8 cellular contexts compared by ENCODE assay signal in genomic region chr4:184475096-184475461, GRCh38. TPM values are rescaled to one million over a fixed set of nuclear protein-coding genes. Genes with fewer than 3 reads are reported as not detected.
DNase-seq lines count a peak whose midpoint lies in the region; ATAC-seq, FAIRE-seq and TF ChIP-seq lines count a peak whose summit lies in the region.

No MANE protein-coding gene starts in this region.

- peak overlapping the region; percentile 99 for H3K4me3 ChIP-seq in PC-3 (ENCODE audit: low read length)
- H3K4me3 ChIP-seq in ovary, result peak overlapping the region; percentile 67

- H3K27ac ChIP-seq in PC-3 (ENCODE audit: low read length), result peak overlapping the region; percentile 51
- H3K27ac ChIP-seq in ovary, result peak overlapping the region; percentile 89 to 95

- H3K4me1 ChIP-seq in PC-3 (ENCODE audit: insufficient read depth, low read length), result peaks cover 16% of the 10 kb centered on the region; the same call in 1 of the 2 replicates
- peaks cover 1% of the 10 kb centered on the region for H3K4me1 ChIP-seq in ovary (ENCODE audit: insufficient read depth)

- no peaks in the 10 kb centered on the region for H4K20me1 ChIP-seq in PC-3 (ENCODE audit: low read length)

- CTCF ChIA-PET in PC-3 (lab: Charles Lee), result interaction anchor here (1.0 kb wide), 1 partner anchor 62 kb away, joined by 5 read pairs; no protein-coding TSS in a partner anchor
- CTCF ChIA-PET in activated naive CD4-positive, alpha-beta T cell treated with anti-CD3 and anti-CD28 coated beads, Interleukin-2, amount 10 ng/mL, durations not matched to agents 7 days and 5 days (lab: Charles Lee), result interaction anchor here (0.9 to 1.5 kb wide), 3 partner anchors 28 to 211 kb away, joined by 3 to 6 read pairs (median 4); no protein-coding TSS in a partner anchor

- WGBS in ovary, 3 donors, result 0 to 1% (median 1%) methylated on average over 17 of the region's 17 CpGs

- no peak for TF ChIP-seq EP300 in ovary (IDR thresholded peaks at IDR 0.05)

- DNase-seq in NCI-H82 (lab: John Stamatoyannopoulos, UW) (peak; percentile 43), NCI-H82 treated with DMSO at 0.1 percent for 48 hours (lab: John Stamatoyannopoulos, UW; ENCODE audit: unreplicated experiment) (no peak), PC-3 (peak; percentile 34), glomerular visceral epithelial cell (ENCODE audit: extremely low spot score) (peak; percentile 41), ovary (peak; percentile 60 to 75 (median 71)), urothelium cell line (ENCODE audit: low spot score) (peak; percentile 55)
- peak; percentile 66 for DNase-seq in activated naive CD4-positive, alpha-beta T cell treated with anti-CD3 and anti-CD28 coated beads, Interleukin-2, amount 10 ng/mL, durations not matched to agents 7 days and 5 days

- H2AFZ ChIP-seq in PC-3 (ENCODE audit: low read length), result peak overlapping the region; percentile 75

- H3K9me3 Mint-ChIP-seq in activated naive CD4-positive, alpha-beta T cell treated with anti-CD3 and anti-CD28 coated beads, Interleukin-2, amount 10 ng/mL, durations not matched to agents 7 days and 5 days, result no peaks in the 10 kb centered on the region

- no peaks in the 10 kb centered on the region for H3F3A ChIP-seq in PC-3 (ENCODE audit: low read length, unreplicated experiment)

- intact Hi-C loops in PC-3 (cut with micrococcal nuclease) (no loop called here), ovary (cut with DNase I) (loop anchor here (2.0 to 10.0 kb wide), 7 partner anchors 60 to 190 kb away; no protein-coding TSS in a partner anchor)

- H3K36me3 Mint-ChIP-seq in activated naive CD4-positive, alpha-beta T cell treated with anti-CD3 and anti-CD28 coated beads, Interleukin-2, amount 10 ng/mL, durations not matched to agents 7 days and 5 days, result peaks cover 51% of the 10 kb centered on the region

- H3K27me3 ChIP-seq in PC-3 (ENCODE audit: low read length) (no peaks in the 10 kb centered on the region), ovary (no peaks in the 10 kb centered on the region)

- H3K4me1 Mint-ChIP-seq in activated naive CD4-positive, alpha-beta T cell treated with anti-CD3 and anti-CD28 coated beads, Interleukin-2, amount 10 ng/mL, durations not matched to agents 7 days and 5 days, result peaks cover 55% of the 10 kb centered on the region

- H3K9me2 ChIP-seq in PC-3 (replicated peaks; ENCODE audit: low read length), result no peaks in the 10 kb centered on the region

- BruUV-seq in PC-3 (replicated peaks; lab: Mats Ljungman, UMichigan), result TSS peak; percentile 89

- peak overlapping the region; percentile 100 for H3K27ac Mint-ChIP-seq in activated naive CD4-positive, alpha-beta T cell treated with anti-CD3 and anti-CD28 coated beads, Interleukin-2, amount 10 ng/mL, durations not matched to agents 7 days and 5 days

- POLR2A ChIA-PET in PC-3 (lab: Charles Lee; ENCODE audit: unreplicated experiment), result interaction anchor here (0.5 to 0.6 kb wide), 5 partner anchors 12 to 942 kb away, joined by 3 to 17 read pairs (median 3); no protein-coding TSS in a partner anchor

- peak overlapping the region; percentile 84 for H3K9ac ChIP-seq in PC-3 (ENCODE audit: low read length)

- peak overlapping the region; percentile 86 for H3K4me2 ChIP-seq in PC-3 (ENCODE audit: low read length)

- no peaks in the 10 kb centered on the region for H3K36me3 ChIP-seq in PC-3 (ENCODE audit: low read depth, low read length)
- H3K36me3 ChIP-seq in ovary, result no peaks in the 10 kb centered on the region

- FAIRE-seq in urothelium cell line (lab: Jason Lieb, UNC), result no peak

- ATAC-seq in HG02759 (IDR thresholded peaks at IDR 0.05; ENCODE audit: unreplicated experiment) (peak; percentile 21), PC-3 (peak; percentile 4)

- TF ChIP-seq CTCF in PC-3 (conservative IDR thresholded peaks at IDR 0.05; ENCODE audit: low read depth, low read length) (no peak), ovary (IDR thresholded peaks at IDR 0.05) (no peak)

- H3K79me2 ChIP-seq in PC-3 (ENCODE audit: low read length), result peaks cover 47% of the 10 kb centered on the region

- H3K27me3 Mint-ChIP-seq in activated naive CD4-positive, alpha-beta T cell treated with anti-CD3 and anti-CD28 coated beads, Interleukin-2, amount 10 ng/mL, durations not matched to agents 7 days and 5 days, result no peaks in the 10 kb centered on the region

- peak overlapping the region; percentile 100 for H3K4me3 Mint-ChIP-seq in activated naive CD4-positive, alpha-beta T cell treated with anti-CD3 and anti-CD28 coated beads, Interleukin-2, amount 10 ng/mL, durations not matched to agents 7 days and 5 days

- H3K9me3 ChIP-seq in PC-3 (ENCODE audit: low read length) (no peaks in the 10 kb centered on the region), ovary (no peaks in the 10 kb centered on the region)

- no peak for TF ChIP-seq POLR2A in ovary (IDR thresholded peaks at IDR 0.05)

RNA-seq across cellular contexts. Expression of gene IRF2, which starts 0.7 kb away (rescaled TPM):
- total RNA-seq in PC-3 (2014; rRNA removed) (7.7 TPM in 2 replicates), ovary (10 to 100 TPM; 27.8 to 68.4 (median 40.7) TPM)
- polyA plus RNA-seq in ovary, result 10 to 100 TPM; 31.7 to 60.6 TPM
